8 cellular contexts compared by ENCODE assay signal in genomic region chr4:186725422-186726149, GRCh38. TPM values are rescaled to one million over a fixed set of nuclear protein-coding genes. Genes with fewer than 3 reads are reported as not detected.
A peak's percentile ranks its signal among the peaks of the same experiment; 100 is the strongest.
DNase-seq lines count a peak whose midpoint lies in the region; ATAC-seq and TF ChIP-seq lines count a peak whose summit lies in the region.

No MANE protein-coding gene starts in this region.

- H3K36me3 Mint-ChIP-seq in Caco-2 (ENCODE audit: insufficient read depth, unreplicated experiment) = peaks cover 23% of the 10 kb centered on the region
- H3K36me3 Mint-ChIP-seq in nephron (ENCODE audit: low read depth) = peaks cover 12% of the 10 kb centered on the region

- BruUV-seq in Caco-2 (replicated peaks; lab: Mats Ljungman, UMichigan) = no TSS peak

- peak; percentile 72 to 82 for DNase-seq in Caco-2
- DNase-seq in T1000 (lab: John Stamatoyannopoulos, UW) = peak; percentile 28
- DNase-seq in fibroblast of the aortic adventitia (ENCODE audit: low read depth) = peak; percentile 81

- no peak for ATAC-seq in GM18517 (IDR thresholded peaks at IDR 0.05; ENCODE audit: unreplicated experiment)
- ATAC-seq in GM21529 (IDR thresholded peaks at IDR 0.05; ENCODE audit: unreplicated experiment) = no peak
- ATAC-seq in GM19328 (IDR thresholded peaks at IDR 0.05; ENCODE audit: unreplicated experiment) = no peak

- peak overlapping the region; percentile 94 for H3K9ac ChIP-seq in HUES64 (ENCODE audit: low read depth, low read length)

- H3K4me3 ChIP-seq in Caco-2 (ENCODE audit: low read depth, low read length) (peak overlapping the region; percentile 83), HUES64 (ENCODE audit: low read length) (peak overlapping the region; percentile 98), fibroblast of the aortic adventitia (ENCODE audit: low read depth, low read length) (peak overlapping the region; percentile 83)

- H3K27me3 Mint-ChIP-seq in Caco-2 (ENCODE audit: insufficient read depth, unreplicated experiment) (no peaks in the 10 kb centered on the region), nephron (ENCODE audit: low read depth) (peaks cover 5% of the 10 kb centered on the region)

- H3K36me3 ChIP-seq in Caco-2 (ENCODE audit: control insufficient read depth, insufficient read depth, low read length) (no peaks in the 10 kb centered on the region), HUES64 (ENCODE audit: insufficient read depth, low read length) (no peaks in the 10 kb centered on the region)

- POLR2A ChIA-PET in Caco-2 (lab: Charles Lee) = no interaction called here

- WGBS in HUES64 = under 1% methylated on average over 27 of the region's 35 CpGs

- H3K4me1 Mint-ChIP-seq in Caco-2 (ENCODE audit: low read depth, unreplicated experiment) = peaks cover 9% of the 10 kb centered on the region
- peaks cover 20% of the 10 kb centered on the region for H3K4me1 Mint-ChIP-seq in nephron

- H3K27ac ChIP-seq in HUES64 (ENCODE audit: low read depth, low read length) = peak overlapping the region; percentile 100

- H3K27ac Mint-ChIP-seq in Caco-2 (ENCODE audit: unreplicated experiment) = peak overlapping the region; percentile 63
- peak overlapping the region; percentile 92 to 99 (median 98) for H3K27ac Mint-ChIP-seq in nephron

- no peaks in the 10 kb centered on the region for H3K9me3 ChIP-seq in Caco-2
- H3K9me3 ChIP-seq in HUES64 (ENCODE audit: insufficient read depth, low read depth, low read length) = no peaks in the 10 kb centered on the region; the same call in 1 of the 2 replicates

- CTCF ChIA-PET in Caco-2 (lab: Charles Lee) = interaction anchor here (0.7 kb wide), 1 partner anchor 221 kb away, joined by 3 read pairs; no protein-coding TSS in a partner anchor

- H3K27me3 ChIP-seq in Caco-2 (replicated peaks; ENCODE audit: control insufficient read depth, insufficient read depth, low read length) = no peaks in the 10 kb centered on the region
- H3K27me3 ChIP-seq in HUES64 (ENCODE audit: insufficient read depth, low read length) = peaks cover 5% of the 10 kb centered on the region; the same call in 1 of the 2 replicates

- intact Hi-C loops in Caco-2 (cut with micrococcal nuclease; ENCODE audit: unreplicated experiment) = loop anchor here (1.0 to 10.0 kb wide), 10 partner anchors 42 to 1648 kb away; no protein-coding TSS in a partner anchor

- peak overlapping the region; percentile 92 for H3K4me3 Mint-ChIP-seq in Caco-2 (ENCODE audit: unreplicated experiment)
- H3K4me3 Mint-ChIP-seq in nephron = peak overlapping the region; percentile 99 to 100 (median 99)

- TF ChIP-seq CTCF in Caco-2 (IDR thresholded peaks at IDR 0.05; ENCODE audit: insufficient read depth in 1 of 2, low read depth in 1 of 2, low read length in 1 of 2, severe bottlenecking in 1 of 2, unreplicated experiment in 1 of 2) (peak; percentile 60 to 80), fibroblast of the aortic adventitia (IDR thresholded peaks at IDR 0.05; ENCODE audit: insufficient read depth, low read length) (peak; percentile 61), nephron (IDR thresholded peaks at IDR 0.05; ENCODE audit: unreplicated experiment in 3 of 3) (peak; percentile 57 to 82 (median 63))

- H3K4me1 ChIP-seq in Caco-2 (peaks cover 6% of the 10 kb centered on the region; the same call in 1 of the 2 replicates), HUES64 (ENCODE audit: insufficient read depth, low read length) (peaks cover 38% of the 10 kb centered on the region)

- H3K9me3 Mint-ChIP-seq in Caco-2 (ENCODE audit: unreplicated experiment) (no peaks in the 10 kb centered on the region), nephron (peaks cover 3% of the 10 kb centered on the region)

RNA-seq across cellular contexts. Expression of gene FAT1, which starts 1.9 kb away (rescaled TPM):
- total RNA-seq in Caco-2 (2022) (135 and 141 TPM in 2 replicates), fibroblast of the aortic adventitia (ENCODE audit: low replicate concordance) (114 and 189 TPM in 2 replicates)
- 50.1 TPM for polyA plus RNA-seq in HUES64 (2013, experiment 1 of 2)
- 58.0 TPM for polyA plus RNA-seq in HUES64 (2013, experiment 2 of 2)

Comparison
In these comparisons a context has a peak if more than half of its experiments do, and no peak if none do; other contexts are left out.
1. DNase-seq: peak in every context shown above with its lines; median percentile 81 in fibroblast of the aortic adventitia; 77 in Caco-2; 28 in T1000.